Comparison of ENCODE assay signal across 8 cellular contexts in the genomic region with DNA sequence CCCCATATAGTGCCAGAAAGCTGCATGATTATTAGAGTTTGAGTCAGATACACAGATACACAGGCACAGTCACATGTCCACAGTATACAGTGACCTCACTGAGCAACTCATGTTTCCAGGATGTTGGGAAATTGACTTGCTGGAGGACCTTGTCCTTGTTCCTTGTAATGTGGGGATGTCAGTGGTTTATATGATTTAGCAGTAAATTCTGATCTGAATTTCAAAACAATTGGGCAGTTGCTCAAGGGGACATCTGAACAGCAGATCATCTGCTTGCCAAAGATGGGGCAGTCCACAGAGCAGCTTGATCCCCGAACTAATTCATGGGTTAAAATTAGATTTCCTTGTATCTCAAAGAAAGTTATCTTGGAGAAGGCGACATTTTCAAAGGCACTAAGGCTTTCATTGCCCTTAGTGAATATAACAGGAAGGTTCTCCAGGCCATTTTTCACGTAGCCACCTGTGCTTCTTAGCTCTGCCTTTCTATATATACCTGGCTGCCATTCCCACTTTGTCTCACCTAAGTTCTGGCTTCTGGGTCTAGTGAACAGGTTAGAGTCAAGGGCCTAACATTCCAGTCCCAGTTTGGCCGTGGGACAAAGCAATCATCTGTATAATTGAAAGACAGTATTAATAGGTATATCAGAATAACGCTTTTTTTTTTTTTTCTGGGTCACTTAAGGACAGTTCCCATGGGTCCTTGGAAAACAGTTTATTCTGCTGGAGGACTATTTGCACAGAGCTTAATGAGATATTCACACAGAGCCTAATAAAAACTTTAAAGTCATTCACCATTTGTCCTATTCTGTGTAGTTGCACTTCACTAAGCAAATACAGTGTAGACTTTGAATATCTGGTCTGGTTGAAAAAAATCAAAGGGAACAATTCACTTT.
DNase-seq lines count a peak whose midpoint lies in the region; ATAC-seq and TF ChIP-seq lines count a peak whose summit lies in the region.

No MANE protein-coding gene starts in this region.

- no peak overlapping the region for H4K5ac ChIP-seq in mesendoderm (ENCODE audit: low read length)

- no peak overlapping the region for H3K23ac ChIP-seq in mesendoderm (ENCODE audit: low read length)

- peak; percentile 92 to 96 (median 93) for ATAC-seq in psoas muscle

- H3K27me3 ChIP-seq in esophagus muscularis mucosa = no peaks in the 10 kb centered on the region
- no peaks in the 10 kb centered on the region for H3K27me3 ChIP-seq in psoas muscle (ENCODE audit: insufficient read depth in 3 of 3, low read length in 2 of 3)
- H3K27me3 ChIP-seq in mesendoderm (ENCODE audit: insufficient read depth, low read length, poor library complexity) = no peaks in the 10 kb centered on the region

- DNase-seq in DMS53 (lab: John Stamatoyannopoulos, UW) = peak; percentile 64
- DNase-seq in NCI-H526 (lab: John Stamatoyannopoulos, UW) = peak; percentile 36 to 57
- DNase-seq in esophagus muscularis mucosa (ENCODE audit: extremely low spot score) = no peak
- DNase-seq in psoas muscle = no peak
- DNase-seq in mesendoderm = no peak
- DNase-seq in NCI-H2107 (lab: John Stamatoyannopoulos, UW) = no peak
- DNase-seq in hippocampal formation (lab: John Stamatoyannopoulos, UW) = no peak
- no peak for DNase-seq in HEK293T (ENCODE audit: extremely low spot score)

- H3K4me1 ChIP-seq in esophagus muscularis mucosa (peaks cover 20 to 24% (median 21%) of the 10 kb centered on the region in 4 donors), psoas muscle (peaks cover 33% of the 10 kb centered on the region), mesendoderm (ENCODE audit: control insufficient read depth, low read depth, low read length) (no peaks in the 10 kb centered on the region)

- TF ChIP-seq EP300 in esophagus muscularis mucosa (IDR thresholded peaks at IDR 0.05) = no peak

- no peak overlapping the region for H2BK5ac ChIP-seq in mesendoderm (ENCODE audit: low read length)

- no peaks in the 10 kb centered on the region for H3K79me2 ChIP-seq in mesendoderm (ENCODE audit: control insufficient read depth, insufficient read depth, low read length)

- H3K4ac ChIP-seq in mesendoderm (ENCODE audit: low read depth, low read length) = no peak overlapping the region

- no peaks in the 10 kb centered on the region for H3K79me1 ChIP-seq in mesendoderm (ENCODE audit: low read length)

- TF ChIP-seq CTCF in esophagus muscularis mucosa (IDR thresholded peaks at IDR 0.05) = no peak
- TF ChIP-seq CTCF in psoas muscle (IDR thresholded peaks at IDR 0.05) = no peak

- CTCF ChIA-PET in HEK293T (lab: Yijun Ruan, JAX) = interaction anchor here (0.6 kb wide), 1 partner anchor 79 kb away, joined by 3 read pairs; no protein-coding TSS in a partner anchor

- H3K4me3 ChIP-seq in esophagus muscularis mucosa (no peak overlapping the region), psoas muscle (no peak overlapping the region), mesendoderm (ENCODE audit: low read length) (no peak overlapping the region)

- H3K56ac ChIP-seq in mesendoderm (ENCODE audit: low read length) = no peak overlapping the region

- H2BK15ac ChIP-seq in mesendoderm (replicated peaks; ENCODE audit: low read depth) = no peak overlapping the region

- WGBS in esophagus muscularis mucosa = 77% methylated on average over 5 of the region's 5 CpGs
- WGBS in psoas muscle, 3 donors = 23 to 29% (median 27%) methylated on average over 5 of the region's 5 CpGs
- no CpG with 5 or more reads among the region's 5 CpGs for WGBS in mesendoderm (ENCODE audit: extremely low coverage, insufficient coverage, low lambda C conversion rate)

- intact Hi-C loops in esophagus muscularis mucosa (cut with DNase I) (no loop called here), psoas muscle (cut with DNase I) (no loop called here)

- peaks cover 0 to 4% (median 0%) of the 10 kb centered on the region in 4 donors for H3K36me3 ChIP-seq in esophagus muscularis mucosa
- H3K36me3 ChIP-seq in psoas muscle (ENCODE audit: insufficient read depth in 1 of 2, low read depth in 1 of 2) = no peaks in the 10 kb centered on the region
- H3K36me3 ChIP-seq in mesendoderm (ENCODE audit: control insufficient read depth, insufficient read depth, low read length) = no peaks in the 10 kb centered on the region

- H3K9ac ChIP-seq in mesendoderm (ENCODE audit: low read length) = no peak overlapping the region

- no peak for TF ChIP-seq POLR2A in esophagus muscularis mucosa (IDR thresholded peaks at IDR 0.05; ENCODE audit: low read depth)

- no peaks in the 10 kb centered on the region for H3K9me3 ChIP-seq in esophagus muscularis mucosa
- no peaks in the 10 kb centered on the region for H3K9me3 ChIP-seq in psoas muscle

- no peak overlapping the region for H4K8ac ChIP-seq in mesendoderm (ENCODE audit: low read depth, low read length)

- H3K27ac ChIP-seq in esophagus muscularis mucosa (replicated peaks in 1 of 4) (peak overlapping the region; percentile 49 to 69 (median 66)), psoas muscle (peak overlapping the region; percentile 95), mesendoderm (ENCODE audit: low read depth, low read length) (no peak overlapping the region)

- no peak overlapping the region for H2BK120ac ChIP-seq in mesendoderm (ENCODE audit: low read depth, low read length)

- no peak overlapping the region for H3K18ac ChIP-seq in mesendoderm (ENCODE audit: low read length)

- POLR2A ChIA-PET in HEK293T (lab: Yijun Ruan, JAX) = interaction anchor here (1.0 kb wide), 1 partner anchor 65 kb away, joined by 3 read pairs; a partner anchor contains a TSS

- no peak overlapping the region for H3K4me2 ChIP-seq in mesendoderm (ENCODE audit: low read length)

- no peak overlapping the region for H2AK5ac ChIP-seq in mesendoderm (ENCODE audit: low read length)

TF ChIP-seq in HEK293T, 16 proteins besides CTCF, POLR2A, EP300 and RAD21:
- TF ChIP-seq CTBP1 (IDR thresholded peaks at IDR 0.05; ENCODE audit: borderline replicate concordance) (no peak), LEF1 (IDR thresholded peaks at IDR 0.05; ENCODE audit: borderline replicate concordance) (no peak), HDGF (IDR thresholded peaks at IDR 0.05; ENCODE audit: borderline replicate concordance) (no peak)

Comparison
In these comparisons a context has a peak if more than half of its experiments do, and no peak if none do; other contexts are left out.
1. DNase-seq: peak in DMS53 (single experiment) and NCI-H526 (2 of 2); none in esophagus muscularis mucosa (single experiment), psoas muscle (0 of 2), mesendoderm (single experiment), NCI-H2107 (single experiment), hippocampal formation (0 of 2) and HEK293T (single experiment).